In genomic region chr13:79398169-79398568, GRCh38 we compare ENCODE assay signal across 14 cellular contexts.
"Had no signal": no experiment of that assay in that cellular context is flagged by ENCODE, and none has a peak within 500 bp of the region (broad histone marks: within the 10 kb centered on the region; RNA-seq: fewer than 3 reads in every experiment).

No MANE protein-coding gene starts in this region.

- H3K36me3 ChIP-seq: uterus had no signal

- H3K4me3 ChIP-seq: right atrium auricular region, skin epidermis, tibial artery, uterus had no signal

- H3K27ac ChIP-seq: parathyroid adenoma, right atrium auricular region, skin epidermis, tibial artery, uterus, VCaP had no signal

- H3K9me3 ChIP-seq: tibial artery, uterus had no signal

- ATAC-seq: left lobe of liver had no signal

- H3K9ac ChIP-seq: parathyroid adenoma had no signal

- H3K4me3 Mint-ChIP-seq: activated CD4-positive, alpha-beta T cell treated with anti-CD3 and anti-CD28 coated beads for 36 hours had no signal

- DNase-seq: activated naive CD4-positive, alpha-beta T cell treated with anti-CD3 and anti-CD28 coated beads, Interleukin-2, amount 50 U/mL, for 16 hours; activated T-cell treated with anti-CD3 and anti-CD28 coated beads for 4 hours; anterior cingulate cortex; foreskin melanocyte; head of caudate nucleus; SW 1271; tibial artery; uterus had no signal

- H3K27me3 Mint-ChIP-seq: activated CD4-positive, alpha-beta T cell treated with anti-CD3 and anti-CD28 coated beads for 36 hours had no signal

- H3K27me3 ChIP-seq: right atrium auricular region, tibial artery, uterus had no signal

- H3K4me1 ChIP-seq: uterus had no signal

- H2AFZ ChIP-seq: parathyroid adenoma had no signal
